Comparison of ENCODE assay signal across 9 cellular contexts in the genomic region with DNA sequence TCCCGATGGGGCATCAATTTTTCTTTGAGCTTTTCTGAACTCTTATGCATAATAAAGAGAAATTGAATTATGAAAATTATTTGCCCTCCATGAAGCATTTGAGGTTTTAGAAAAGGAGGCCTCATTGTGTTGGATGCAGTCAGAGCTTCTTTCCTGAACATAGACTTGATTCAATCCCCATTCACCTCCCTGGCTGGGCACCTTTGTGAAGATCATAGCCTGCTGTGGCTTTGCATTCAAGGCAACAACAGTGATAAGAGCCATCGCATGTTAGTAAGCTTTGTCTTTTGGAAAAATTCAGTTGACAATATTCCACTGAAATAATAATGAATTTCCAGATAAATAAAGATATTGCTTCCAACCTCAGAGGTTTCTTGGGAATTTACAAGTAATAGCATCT.
"Had no signal": no experiment of that assay in that cellular context is flagged by ENCODE, and none has a peak within 500 bp of the region (broad histone marks: within the 10 kb centered on the region; RNA-seq: fewer than 3 reads in every experiment).

No MANE protein-coding gene starts in this region.

- H3K9me3 ChIP-seq: HAP-1 had no signal

- FAIRE-seq: H54 had no signal

- H3K27ac Mint-ChIP-seq: H9, HFFc6 had no signal

- H2AFZ ChIP-seq: GM23248 had no signal

- ATAC-seq: HCT116 had no signal

- DNase-seq: GM23248, GOT3, H7, H9, HCEC 1CT, HFFc6 had no signal

- H3K36me3 ChIP-seq: HAP-1 had no signal

- H3K4me3 ChIP-seq: GM23248, HAP-1 had no signal

- H3K27ac ChIP-seq: GM23248 had no signal

- H3K9ac ChIP-seq: GM23248 had no signal

- H3K4me3 Mint-ChIP-seq: H9, HFFc6 had no signal

- H3K9me3 Mint-ChIP-seq: H9 had no signal
